In genomic region chr6:133114973-133115372, GRCh38 we compare ENCODE assay signal across 20 cellular contexts.
"Had no signal": no experiment of that assay in that cellular context is flagged by ENCODE, and none has a peak within 500 bp of the region (broad histone marks: within the 10 kb centered on the region; RNA-seq: fewer than 3 reads in every experiment).

No MANE protein-coding gene starts in this region.

- H3K9me3 ChIP-seq: colonic mucosa, prostate gland, right lobe of liver had no signal

- H3K4me3 ChIP-seq: ascending aorta, colonic mucosa, left lung, prostate gland, right lobe of liver had no signal

- H3K4me3 Mint-ChIP-seq: activated CD8-positive, alpha-beta T cell treated with anti-CD3 and anti-CD28 coated beads for 36 hours; activated naive CD8-positive, alpha-beta T cell treated with anti-CD3 and anti-CD28 coated beads, Interleukin-2, amount 50 U/mL, for 24 hours; activated T-cell treated with anti-CD3 and anti-CD28 coated beads, Interleukin-2, amount 50 U/mL, for 72 hours; memory B cell; nephron; stimulated activated naive B cell treated with anti-CD40 and anti-IgM and Interleukin-4, amounts not matched to agents 10 μg/mL and 1 μg/mL and 100 μg/mL, for 72 hours; T-cell had no signal

- H3K4me1 ChIP-seq: ascending aorta, colonic mucosa, left lung, prostate gland, right lobe of liver had no signal

- DNase-seq: activated CD8-positive, alpha-beta memory T cell treated with anti-CD3 and anti-CD28 coated beads, Interleukin-2, amount 50 U/mL, for 4 hours; activated CD8-positive, alpha-beta T cell treated with anti-CD3 and anti-CD28 coated beads for 36 hours; activated naive CD8-positive, alpha-beta T cell treated with anti-CD3 and anti-CD28 coated beads, Interleukin-2, amount 50 U/mL, for 24 hours; activated T-cell treated with anti-CD3 and anti-CD28 coated beads, Interleukin-2, amount 50 U/mL, for 72 hours; caudate nucleus; colonic mucosa; effector CD8-positive, alpha-beta T cell; hippocampal formation; left lung; occipital lobe; right lobe of liver; stimulated activated CD4-positive, alpha-beta T cell treated with anti-CD3 and anti-CD28 coated beads, Interleukin-2, amount 100 ng/mL, for 24 hours; stimulated activated naive B cell treated with anti-CD40 and anti-IgM and Interleukin-4, amounts not matched to agents 10 μg/mL and 1 μg/mL and 100 μg/mL, for 72 hours; T-cell; T1000; trophoblast cell had no signal

- H3K27ac Mint-ChIP-seq: activated CD8-positive, alpha-beta T cell treated with anti-CD3 and anti-CD28 coated beads for 36 hours; activated naive CD8-positive, alpha-beta T cell treated with anti-CD3 and anti-CD28 coated beads, Interleukin-2, amount 50 U/mL, for 24 hours; activated T-cell treated with anti-CD3 and anti-CD28 coated beads, Interleukin-2, amount 50 U/mL, for 72 hours; memory B cell; stimulated activated naive B cell treated with anti-CD40 and anti-IgM and Interleukin-4, amounts not matched to agents 10 μg/mL and 1 μg/mL and 100 μg/mL, for 72 hours; T-cell had no signal

- H3K27me3 ChIP-seq: ascending aorta, colonic mucosa, left lung, right lobe of liver had no signal

- H3K27me3 Mint-ChIP-seq: activated CD8-positive, alpha-beta T cell treated with anti-CD3 and anti-CD28 coated beads for 36 hours; activated naive CD8-positive, alpha-beta T cell treated with anti-CD3 and anti-CD28 coated beads, Interleukin-2, amount 50 U/mL, for 24 hours; stimulated activated naive B cell treated with anti-CD40 and anti-IgM and Interleukin-4, amounts not matched to agents 10 μg/mL and 1 μg/mL and 100 μg/mL, for 72 hours had no signal

- H3K4me1 Mint-ChIP-seq: activated naive CD8-positive, alpha-beta T cell treated with anti-CD3 and anti-CD28 coated beads, Interleukin-2, amount 50 U/mL, for 24 hours; memory B cell; stimulated activated naive B cell treated with anti-CD40 and anti-IgM and Interleukin-4, amounts not matched to agents 10 μg/mL and 1 μg/mL and 100 μg/mL, for 72 hours; T-cell had no signal

- ATAC-seq: activated CD8-positive, alpha-beta T cell treated with anti-CD3 and anti-CD28 coated beads for 36 hours; activated naive CD8-positive, alpha-beta T cell treated with anti-CD3 and anti-CD28 coated beads, Interleukin-2, amount 50 U/mL, for 24 hours; activated T-cell treated with anti-CD3 and anti-CD28 coated beads, Interleukin-2, amount 50 U/mL, for 72 hours; left lung; right lobe of liver; stimulated activated naive B cell treated with anti-CD40 and anti-IgM and Interleukin-4, amounts not matched to agents 10 μg/mL and 1 μg/mL and 100 μg/mL, for 72 hours; T-cell had no signal

- H3K27ac ChIP-seq: ascending aorta, colonic mucosa, left lung, prostate gland, right lobe of liver had no signal

- H3K36me3 Mint-ChIP-seq: memory B cell, T-cell had no signal

- H3K36me3 ChIP-seq: ascending aorta, colonic mucosa, left lung, prostate gland, right lobe of liver had no signal
